ENCODE assay signal across 1 cellular context in the genomic region with DNA sequence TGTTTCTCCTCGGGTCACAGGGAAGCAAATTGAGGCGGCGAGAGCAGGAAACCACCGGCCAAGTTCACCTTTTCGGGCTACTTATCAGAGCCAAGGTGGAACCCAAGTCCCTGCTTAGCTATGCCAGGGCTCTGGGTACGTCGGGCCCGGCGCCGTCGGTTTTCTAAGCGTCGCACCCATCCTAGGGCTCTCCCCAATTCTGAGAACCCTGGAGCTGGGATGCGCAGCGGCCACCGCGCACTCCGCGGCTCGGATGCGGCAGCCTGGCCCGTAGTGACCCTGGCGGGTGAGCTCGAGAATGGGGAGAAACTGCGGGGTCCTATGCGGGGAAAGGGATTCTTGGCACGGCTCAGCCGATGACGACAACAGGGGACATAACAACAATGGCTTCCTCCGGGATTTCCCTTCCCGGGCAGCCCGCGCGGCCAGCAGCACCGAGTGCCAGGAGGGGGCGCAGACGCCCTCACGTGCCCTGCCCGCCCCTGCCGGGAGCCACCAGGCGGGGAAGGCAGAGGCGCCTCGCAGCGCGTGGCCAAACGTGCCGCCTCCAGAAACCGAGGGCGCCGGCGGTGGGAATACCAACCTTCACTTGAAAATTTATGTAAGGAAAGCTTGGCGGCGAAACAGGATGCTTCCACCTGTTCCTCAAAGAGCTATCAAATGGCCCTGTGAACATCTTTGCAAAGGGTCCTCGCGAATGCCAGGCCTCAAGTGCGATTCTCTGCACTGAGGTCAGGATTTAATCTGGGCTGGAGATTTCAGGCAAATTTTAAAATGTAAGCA.
TF ChIP-seq lines count a peak whose summit lies in the region.

No MANE protein-coding gene starts in this region.

TF ChIP-seq in WTC11, 78 proteins besides CTCF, POLR2A, EP300 and RAD21 (continued from another document and continues in another):
- TF ChIP-seq, protein P1, sequence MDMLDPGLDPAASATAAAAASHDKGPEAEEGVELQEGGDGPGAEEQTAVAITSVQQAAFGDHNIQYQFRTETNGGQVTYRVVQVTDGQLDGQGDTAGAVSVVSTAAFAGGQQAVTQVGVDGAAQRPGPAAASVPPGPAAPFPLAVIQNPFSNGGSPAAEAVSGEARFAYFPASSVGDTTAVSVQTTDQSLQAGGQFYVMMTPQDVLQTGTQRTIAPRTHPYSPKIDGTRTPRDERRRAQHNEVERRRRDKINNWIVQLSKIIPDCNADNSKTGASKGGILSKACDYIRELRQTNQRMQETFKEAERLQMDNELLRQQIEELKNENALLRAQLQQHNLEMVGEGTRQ (CRISPR knock-in tag; IDR thresholded peaks at IDR 0.05): peak; percentile 90
- TF ChIP-seq, protein P2, sequence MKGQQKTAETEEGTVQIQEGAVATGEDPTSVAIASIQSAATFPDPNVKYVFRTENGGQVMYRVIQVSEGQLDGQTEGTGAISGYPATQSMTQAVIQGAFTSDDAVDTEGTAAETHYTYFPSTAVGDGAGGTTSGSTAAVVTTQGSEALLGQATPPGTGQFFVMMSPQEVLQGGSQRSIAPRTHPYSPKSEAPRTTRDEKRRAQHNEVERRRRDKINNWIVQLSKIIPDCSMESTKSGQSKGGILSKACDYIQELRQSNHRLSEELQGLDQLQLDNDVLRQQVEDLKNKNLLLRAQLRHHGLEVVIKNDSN (CRISPR knock-in tag; IDR thresholded peaks at IDR 0.05): peak; percentile 91
- TF ChIP-seq, protein P3, sequence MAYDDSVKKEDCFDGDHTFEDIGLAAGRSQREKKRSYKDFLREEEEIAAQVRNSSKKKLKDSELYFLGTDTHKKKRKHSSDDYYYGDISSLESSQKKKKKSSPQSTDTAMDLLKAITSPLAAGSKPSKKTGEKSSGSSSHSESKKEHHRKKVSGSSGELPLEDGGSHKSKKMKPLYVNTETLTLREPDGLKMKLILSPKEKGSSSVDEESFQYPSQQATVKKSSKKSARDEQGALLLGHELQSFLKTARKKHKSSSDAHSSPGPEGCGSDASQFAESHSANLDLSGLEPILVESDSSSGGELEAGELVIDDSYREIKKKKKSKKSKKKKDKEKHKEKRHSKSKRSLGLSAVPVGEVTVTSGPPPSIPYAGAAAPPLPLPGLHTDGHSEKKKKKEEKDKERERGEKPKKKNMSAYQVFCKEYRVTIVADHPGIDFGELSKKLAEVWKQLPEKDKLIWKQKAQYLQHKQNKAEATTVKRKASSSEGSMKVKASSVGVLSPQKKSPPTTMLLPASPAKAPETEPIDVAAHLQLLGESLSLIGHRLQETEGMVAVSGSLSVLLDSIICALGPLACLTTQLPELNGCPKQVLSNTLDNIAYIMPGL (CRISPR knock-in tag; IDR thresholded peaks at IDR 0.05): peak; percentile 92
- TF ChIP-seq E2F5 (CRISPR knock-in tag; IDR thresholded peaks at IDR 0.05): peak; percentile 91
- TF ChIP-seq ZNF423 (CRISPR knock-in tag; IDR thresholded peaks at IDR 0.05): peak; percentile 45
- TF ChIP-seq TP53 (CRISPR knock-in tag; IDR thresholded peaks at IDR 0.05): no peak
- TF ChIP-seq FOXP1 (CRISPR knock-in tag; IDR thresholded peaks at IDR 0.05; ENCODE audit: borderline replicate concordance): peak; percentile 97
- peak; percentile 97 for TF ChIP-seq MYBL2 (CRISPR knock-in tag; IDR thresholded peaks at IDR 0.05)
- TF ChIP-seq, protein P4, sequence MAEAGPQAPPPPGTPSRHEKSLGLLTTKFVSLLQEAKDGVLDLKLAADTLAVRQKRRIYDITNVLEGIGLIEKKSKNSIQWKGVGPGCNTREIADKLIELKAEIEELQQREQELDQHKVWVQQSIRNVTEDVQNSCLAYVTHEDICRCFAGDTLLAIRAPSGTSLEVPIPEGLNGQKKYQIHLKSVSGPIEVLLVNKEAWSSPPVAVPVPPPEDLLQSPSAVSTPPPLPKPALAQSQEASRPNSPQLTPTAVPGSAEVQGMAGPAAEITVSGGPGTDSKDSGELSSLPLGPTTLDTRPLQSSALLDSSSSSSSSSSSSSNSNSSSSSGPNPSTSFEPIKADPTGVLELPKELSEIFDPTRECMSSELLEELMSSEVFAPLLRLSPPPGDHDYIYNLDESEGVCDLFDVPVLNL (CRISPR knock-in tag; IDR thresholded peaks at IDR 0.05; ENCODE audit: borderline replicate concordance, low read depth): no peak
- peak; percentile 89 for TF ChIP-seq FOXK1 (CRISPR knock-in tag; IDR thresholded peaks at IDR 0.05)
- TF ChIP-seq TEAD4 (CRISPR knock-in tag; IDR thresholded peaks at IDR 0.05): no peak
- TF ChIP-seq, protein P5, sequence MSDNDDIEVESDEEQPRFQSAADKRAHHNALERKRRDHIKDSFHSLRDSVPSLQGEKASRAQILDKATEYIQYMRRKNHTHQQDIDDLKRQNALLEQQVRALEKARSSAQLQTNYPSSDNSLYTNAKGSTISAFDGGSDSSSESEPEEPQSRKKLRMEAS (CRISPR knock-in tag; IDR thresholded peaks at IDR 0.05): peak; percentile 98
- peak; percentile 54; the same call in 1 of the 2 replicates for TF ChIP-seq NR1H2 (CRISPR knock-in tag; IDR thresholded peaks at IDR 0.05)
- TF ChIP-seq, protein P6, sequence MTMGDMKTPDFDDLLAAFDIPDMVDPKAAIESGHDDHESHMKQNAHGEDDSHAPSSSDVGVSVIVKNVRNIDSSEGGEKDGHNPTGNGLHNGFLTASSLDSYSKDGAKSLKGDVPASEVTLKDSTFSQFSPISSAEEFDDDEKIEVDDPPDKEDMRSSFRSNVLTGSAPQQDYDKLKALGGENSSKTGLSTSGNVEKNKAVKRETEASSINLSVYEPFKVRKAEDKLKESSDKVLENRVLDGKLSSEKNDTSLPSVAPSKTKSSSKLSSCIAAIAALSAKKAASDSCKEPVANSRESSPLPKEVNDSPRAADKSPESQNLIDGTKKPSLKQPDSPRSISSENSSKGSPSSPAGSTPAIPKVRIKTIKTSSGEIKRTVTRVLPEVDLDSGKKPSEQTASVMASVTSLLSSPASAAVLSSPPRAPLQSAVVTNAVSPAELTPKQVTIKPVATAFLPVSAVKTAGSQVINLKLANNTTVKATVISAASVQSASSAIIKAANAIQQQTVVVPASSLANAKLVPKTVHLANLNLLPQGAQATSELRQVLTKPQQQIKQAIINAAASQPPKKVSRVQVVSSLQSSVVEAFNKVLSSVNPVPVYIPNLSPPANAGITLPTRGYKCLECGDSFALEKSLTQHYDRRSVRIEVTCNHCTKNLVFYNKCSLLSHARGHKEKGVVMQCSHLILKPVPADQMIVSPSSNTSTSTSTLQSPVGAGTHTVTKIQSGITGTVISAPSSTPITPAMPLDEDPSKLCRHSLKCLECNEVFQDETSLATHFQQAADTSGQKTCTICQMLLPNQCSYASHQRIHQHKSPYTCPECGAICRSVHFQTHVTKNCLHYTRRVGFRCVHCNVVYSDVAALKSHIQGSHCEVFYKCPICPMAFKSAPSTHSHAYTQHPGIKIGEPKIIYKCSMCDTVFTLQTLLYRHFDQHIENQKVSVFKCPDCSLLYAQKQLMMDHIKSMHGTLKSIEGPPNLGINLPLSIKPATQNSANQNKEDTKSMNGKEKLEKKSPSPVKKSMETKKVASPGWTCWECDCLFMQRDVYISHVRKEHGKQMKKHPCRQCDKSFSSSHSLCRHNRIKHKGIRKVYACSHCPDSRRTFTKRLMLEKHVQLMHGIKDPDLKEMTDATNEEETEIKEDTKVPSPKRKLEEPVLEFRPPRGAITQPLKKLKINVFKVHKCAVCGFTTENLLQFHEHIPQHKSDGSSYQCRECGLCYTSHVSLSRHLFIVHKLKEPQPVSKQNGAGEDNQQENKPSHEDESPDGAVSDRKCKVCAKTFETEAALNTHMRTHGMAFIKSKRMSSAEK (CRISPR knock-in tag; IDR thresholded peaks at IDR 0.05; ENCODE audit: borderline replicate concordance): no peak
- TF ChIP-seq, protein P7, sequence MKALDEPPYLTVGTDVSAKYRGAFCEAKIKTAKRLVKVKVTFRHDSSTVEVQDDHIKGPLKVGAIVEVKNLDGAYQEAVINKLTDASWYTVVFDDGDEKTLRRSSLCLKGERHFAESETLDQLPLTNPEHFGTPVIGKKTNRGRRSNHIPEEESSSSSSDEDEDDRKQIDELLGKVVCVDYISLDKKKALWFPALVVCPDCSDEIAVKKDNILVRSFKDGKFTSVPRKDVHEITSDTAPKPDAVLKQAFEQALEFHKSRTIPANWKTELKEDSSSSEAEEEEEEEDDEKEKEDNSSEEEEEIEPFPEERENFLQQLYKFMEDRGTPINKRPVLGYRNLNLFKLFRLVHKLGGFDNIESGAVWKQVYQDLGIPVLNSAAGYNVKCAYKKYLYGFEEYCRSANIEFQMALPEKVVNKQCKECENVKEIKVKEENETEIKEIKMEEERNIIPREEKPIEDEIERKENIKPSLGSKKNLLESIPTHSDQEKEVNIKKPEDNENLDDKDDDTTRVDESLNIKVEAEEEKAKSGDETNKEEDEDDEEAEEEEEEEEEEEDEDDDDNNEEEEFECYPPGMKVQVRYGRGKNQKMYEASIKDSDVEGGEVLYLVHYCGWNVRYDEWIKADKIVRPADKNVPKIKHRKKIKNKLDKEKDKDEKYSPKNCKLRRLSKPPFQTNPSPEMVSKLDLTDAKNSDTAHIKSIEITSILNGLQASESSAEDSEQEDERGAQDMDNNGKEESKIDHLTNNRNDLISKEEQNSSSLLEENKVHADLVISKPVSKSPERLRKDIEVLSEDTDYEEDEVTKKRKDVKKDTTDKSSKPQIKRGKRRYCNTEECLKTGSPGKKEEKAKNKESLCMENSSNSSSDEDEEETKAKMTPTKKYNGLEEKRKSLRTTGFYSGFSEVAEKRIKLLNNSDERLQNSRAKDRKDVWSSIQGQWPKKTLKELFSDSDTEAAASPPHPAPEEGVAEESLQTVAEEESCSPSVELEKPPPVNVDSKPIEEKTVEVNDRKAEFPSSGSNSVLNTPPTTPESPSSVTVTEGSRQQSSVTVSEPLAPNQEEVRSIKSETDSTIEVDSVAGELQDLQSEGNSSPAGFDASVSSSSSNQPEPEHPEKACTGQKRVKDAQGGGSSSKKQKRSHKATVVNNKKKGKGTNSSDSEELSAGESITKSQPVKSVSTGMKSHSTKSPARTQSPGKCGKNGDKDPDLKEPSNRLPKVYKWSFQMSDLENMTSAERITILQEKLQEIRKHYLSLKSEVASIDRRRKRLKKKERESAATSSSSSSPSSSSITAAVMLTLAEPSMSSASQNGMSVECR (CRISPR knock-in tag; IDR thresholded peaks at IDR 0.05; ENCODE audit: borderline replicate concordance): no peak
- TF ChIP-seq STAT6 (CRISPR knock-in tag; conservative IDR thresholded peaks at IDR 0.05; ENCODE audit: low read depth): 0 out of 2 replicates have a peak, but pooled peaks have one; percentile 73
- no peak for TF ChIP-seq NFATC4 (CRISPR knock-in tag; IDR thresholded peaks at IDR 0.05)
- no peak for TF ChIP-seq PRRX2 (CRISPR knock-in tag; IDR thresholded peaks at IDR 0.05)
- TF ChIP-seq RELA (CRISPR knock-in tag; IDR thresholded peaks at IDR 0.05; ENCODE audit: borderline replicate concordance): peak; percentile 91
- no peak for TF ChIP-seq ZNF671 (CRISPR knock-in tag; IDR thresholded peaks at IDR 0.05)
- 0 out of 2 replicates have a peak, but pooled peaks have one; percentile 27 for TF ChIP-seq ZBTB21 (CRISPR knock-in tag; IDR thresholded peaks at IDR 0.05; ENCODE audit: borderline replicate concordance)
- TF ChIP-seq, protein P8, sequence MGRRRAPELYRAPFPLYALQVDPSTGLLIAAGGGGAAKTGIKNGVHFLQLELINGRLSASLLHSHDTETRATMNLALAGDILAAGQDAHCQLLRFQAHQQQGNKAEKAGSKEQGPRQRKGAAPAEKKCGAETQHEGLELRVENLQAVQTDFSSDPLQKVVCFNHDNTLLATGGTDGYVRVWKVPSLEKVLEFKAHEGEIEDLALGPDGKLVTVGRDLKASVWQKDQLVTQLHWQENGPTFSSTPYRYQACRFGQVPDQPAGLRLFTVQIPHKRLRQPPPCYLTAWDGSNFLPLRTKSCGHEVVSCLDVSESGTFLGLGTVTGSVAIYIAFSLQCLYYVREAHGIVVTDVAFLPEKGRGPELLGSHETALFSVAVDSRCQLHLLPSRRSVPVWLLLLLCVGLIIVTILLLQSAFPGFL (CRISPR knock-in tag; IDR thresholded peaks at IDR 0.05; ENCODE audit: borderline replicate concordance): peak; percentile 80; the same call in 1 of the 2 replicates
- TF ChIP-seq ZNF121 (CRISPR knock-in tag; IDR thresholded peaks at IDR 0.05): peak; percentile 23; the same call in 1 of the 2 replicates
- peak; percentile 93 for TF ChIP-seq ETV6 (CRISPR knock-in tag; IDR thresholded peaks at IDR 0.05)
- TF ChIP-seq SMAD3 (CRISPR knock-in tag; IDR thresholded peaks at IDR 0.05; ENCODE audit: borderline replicate concordance): peak; percentile 78; the same call in 1 of the 2 replicates
- no peak for TF ChIP-seq NR2C2 (CRISPR knock-in tag; IDR thresholded peaks at IDR 0.05)
- 0 out of 2 replicates have a peak, but pooled peaks have one; percentile 29 for TF ChIP-seq FOXJ3 (CRISPR knock-in tag; IDR thresholded peaks at IDR 0.05; ENCODE audit: borderline replicate concordance)
- TF ChIP-seq, protein P9, sequence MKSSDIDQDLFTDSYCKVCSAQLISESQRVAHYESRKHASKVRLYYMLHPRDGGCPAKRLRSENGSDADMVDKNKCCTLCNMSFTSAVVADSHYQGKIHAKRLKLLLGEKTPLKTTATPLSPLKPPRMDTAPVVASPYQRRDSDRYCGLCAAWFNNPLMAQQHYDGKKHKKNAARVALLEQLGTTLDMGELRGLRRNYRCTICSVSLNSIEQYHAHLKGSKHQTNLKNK (CRISPR knock-in tag; IDR thresholded peaks at IDR 0.05): no peak
- peak; percentile 94 for TF ChIP-seq NFE2L1 (CRISPR knock-in tag; IDR thresholded peaks at IDR 0.05)
- no peak for TF ChIP-seq CBFB (CRISPR knock-in tag; IDR thresholded peaks at IDR 0.05; ENCODE audit: low read depth)
- TF ChIP-seq, protein P10, sequence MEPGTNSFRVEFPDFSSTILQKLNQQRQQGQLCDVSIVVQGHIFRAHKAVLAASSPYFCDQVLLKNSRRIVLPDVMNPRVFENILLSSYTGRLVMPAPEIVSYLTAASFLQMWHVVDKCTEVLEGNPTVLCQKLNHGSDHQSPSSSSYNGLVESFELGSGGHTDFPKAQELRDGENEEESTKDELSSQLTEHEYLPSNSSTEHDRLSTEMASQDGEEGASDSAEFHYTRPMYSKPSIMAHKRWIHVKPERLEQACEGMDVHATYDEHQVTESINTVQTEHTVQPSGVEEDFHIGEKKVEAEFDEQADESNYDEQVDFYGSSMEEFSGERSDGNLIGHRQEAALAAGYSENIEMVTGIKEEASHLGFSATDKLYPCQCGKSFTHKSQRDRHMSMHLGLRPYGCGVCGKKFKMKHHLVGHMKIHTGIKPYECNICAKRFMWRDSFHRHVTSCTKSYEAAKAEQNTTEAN (CRISPR knock-in tag; IDR thresholded peaks at IDR 0.05): peak; percentile 84; the same call in 1 of the 2 replicates
